In genomic region chr12:45789025-45789424, GRCh38 we compare ENCODE assay signal across 1 cellular context.
TF ChIP-seq lines count a peak whose summit lies in the region.

No MANE protein-coding gene starts in this region.

TF ChIP-seq in HEK293, 187 proteins besides CTCF, POLR2A, EP300 and RAD21 (continued from another document):
- peak; percentile 32; the same call in 1 of the 2 replicates for TF ChIP-seq PRDM6 (tag by site-specific recombination; IDR thresholded peaks at IDR 0.05)
- no peak for TF ChIP-seq SCRT2 (tag by site-specific recombination; IDR thresholded peaks at IDR 0.05)
